In genomic region chr11:46905806-46906205, GRCh38 we compare ENCODE assay signal across 15 cellular contexts. TPM values are rescaled to one million over a fixed set of nuclear protein-coding genes. Genes with fewer than 3 reads are reported as not detected.
"Had no signal": no experiment of that assay in that cellular context is flagged by ENCODE, and none has a peak within 500 bp of the region (broad histone marks: within the 10 kb centered on the region; RNA-seq: fewer than 3 reads in every experiment).

No MANE protein-coding gene starts in this region.

- H3K4me3 ChIP-seq: breast epithelium, esophagus squamous epithelium, left ventricle myocardium inferior, mucosa of descending colon, upper lobe of left lung had no signal

- H3K36me3 ChIP-seq: breast epithelium, esophagus squamous epithelium, left ventricle myocardium inferior, upper lobe of left lung, WERI-Rb-1 had no signal

- H3K4me1 ChIP-seq: breast epithelium, upper lobe of left lung had no signal

- H3K9me3 ChIP-seq: breast epithelium, esophagus squamous epithelium, left ventricle myocardium inferior, mucosa of descending colon, upper lobe of left lung had no signal

- DNase-seq: activated CD4-positive, alpha-beta memory T cell treated with anti-CD3 and anti-CD28 coated beads, Interleukin-2, amount 10 ng/mL, durations not matched to agents 7 days and 5 days; activated effector memory CD4-positive, alpha-beta T cell treated with Interleukin-2 at 50 U/mL for 16 hours; activated naive CD4-positive, alpha-beta T cell treated with anti-CD3 and anti-CD28 coated beads, Interleukin-2, amount 50 U/mL, for 16 hours; activated T-cell treated with anti-CD3 and anti-CD28 coated beads, Interleukin-2, amount 50 U/mL, for 24 hours; esophagus squamous epithelium; glutamatergic neuron; left ventricle myocardium inferior; mucosa of descending colon; naive thymus-derived CD4-positive, alpha-beta T cell; stimulated activated CD4-positive, alpha-beta T cell treated with anti-CD3 and anti-CD28 coated beads, Interleukin-4, amount 100 ng/mL, for 24 hours; stimulated activated naive CD4-positive, alpha-beta T cell treated with Interleukin-2 at 50 U/mL for 16 hours; upper lobe of left lung; WERI-Rb-1 had no signal

- H3K27me3 ChIP-seq: breast epithelium, esophagus squamous epithelium, upper lobe of left lung had no signal

- H3K27ac ChIP-seq: breast epithelium, esophagus squamous epithelium, upper lobe of left lung, WERI-Rb-1 had no signal

RNA-seq across cellular contexts. Expression of gene LRP4, which starts 12.5 kb away (rescaled TPM):
- total RNA-seq: naive thymus-derived CD4-positive, alpha-beta T cell; T-helper 1 cell treated with Interleukin-12 subunit alpha and Interleukin-12 subunit beta and Interleukin-4 antibody, amounts not matched to agents 30 ng/mL and 1 ng/mL, for 36 hours had no signal
- polyA plus RNA-seq: naive thymus-derived CD4-positive, alpha-beta T cell had no signal
